10 cellular contexts compared by ENCODE assay signal in genomic region chr2:233059547-233059796, GRCh38. TPM values are rescaled to one million over a fixed set of nuclear protein-coding genes. Genes with fewer than 3 reads are reported as not detected.
DNase-seq lines count a peak whose midpoint lies in the region; ATAC-seq and TF ChIP-seq lines count a peak whose summit lies in the region.
"Had no signal": no experiment of that assay in that cellular context is flagged by ENCODE, and none has a peak within 500 bp of the region (broad histone marks: within the 10 kb centered on the region; RNA-seq: fewer than 3 reads in every experiment).

No MANE protein-coding gene starts in this region.

- peak overlapping the region; percentile 50 to 90 (median 74) for H3K27ac ChIP-seq in right lobe of liver
- H3K27ac ChIP-seq in upper lobe of right lung = peak overlapping the region; percentile 89

- no peaks in the 10 kb centered on the region for H3K27me3 ChIP-seq in right lobe of liver
- H3K27me3 ChIP-seq in upper lobe of right lung = no peaks in the 10 kb centered on the region
- H3K27me3 ChIP-seq: MG63 had no signal

- peak overlapping the region; percentile 95 for H3K27ac Mint-ChIP-seq in activated naive CD4-positive, alpha-beta T cell treated with anti-CD3 and anti-CD28 coated beads, Interleukin-2, amount 50 U/mL, for 24 hours
- H3K27ac Mint-ChIP-seq in activated CD8-positive, alpha-beta T cell treated with anti-CD3 and anti-CD28 coated beads for 36 hours = peak overlapping the region; percentile 97

- POLR2A ChIA-PET in activated CD8-positive, alpha-beta T cell treated with anti-CD3 and anti-CD28 coated beads for 36 hours (lab: Charles Lee) = interaction anchor here (0.7 to 6.7 kb wide), 12 partner anchors 11 to 363 kb away, joined by 3 to 119 read pairs (median 5); partner anchors contain the start of genes ATG16L1 and GIGYF2

- no peak for ATAC-seq in activated CD8-positive, alpha-beta T cell treated with anti-CD3 and anti-CD28 coated beads for 36 hours
- ATAC-seq in right lobe of liver (no peak), upper lobe of right lung (no peak), HG02981 (IDR thresholded peaks at IDR 0.05; ENCODE audit: unreplicated experiment) (no peak)

- H3K4me3 ChIP-seq in right lobe of liver (no peak overlapping the region), upper lobe of right lung (peak overlapping the region; percentile 61)
- H3K4me3 ChIP-seq: MG63 had no signal

- H3K36me3 ChIP-seq in right lobe of liver (no peaks in the 10 kb centered on the region), upper lobe of right lung (no peaks in the 10 kb centered on the region)
- H3K36me3 ChIP-seq: MG63 had no signal

- H3K4me1 ChIP-seq in right lobe of liver (no peaks in the 10 kb centered on the region), upper lobe of right lung (peaks cover 47% of the 10 kb centered on the region)

- H3K9me3 Mint-ChIP-seq in activated naive CD4-positive, alpha-beta T cell treated with anti-CD3 and anti-CD28 coated beads, Interleukin-2, amount 50 U/mL, for 24 hours = no peaks in the 10 kb centered on the region
- no peaks in the 10 kb centered on the region for H3K9me3 Mint-ChIP-seq in activated CD8-positive, alpha-beta T cell treated with anti-CD3 and anti-CD28 coated beads for 36 hours

- H3K4me3 Mint-ChIP-seq in activated naive CD4-positive, alpha-beta T cell treated with anti-CD3 and anti-CD28 coated beads, Interleukin-2, amount 50 U/mL, for 24 hours = peak overlapping the region; percentile 94
- H3K4me3 Mint-ChIP-seq in activated CD8-positive, alpha-beta T cell treated with anti-CD3 and anti-CD28 coated beads for 36 hours = peak overlapping the region; percentile 89

- H3K4me1 Mint-ChIP-seq in activated naive CD4-positive, alpha-beta T cell treated with anti-CD3 and anti-CD28 coated beads, Interleukin-2, amount 50 U/mL, for 24 hours = peaks cover 41% of the 10 kb centered on the region
- peaks cover 30% of the 10 kb centered on the region for H3K4me1 Mint-ChIP-seq in activated CD8-positive, alpha-beta T cell treated with anti-CD3 and anti-CD28 coated beads for 36 hours (ENCODE audit: low read depth)

- no peak for TF ChIP-seq POLR2A in right lobe of liver (IDR thresholded peaks at IDR 0.05)

- no CpG with 5 or more reads among the region's 7 CpGs for WGBS in right lobe of liver (ENCODE audit: insufficient coverage, low coverage, low lambda C conversion rate, missing lambda C conversion rate)

- H3K36me3 Mint-ChIP-seq in activated naive CD4-positive, alpha-beta T cell treated with anti-CD3 and anti-CD28 coated beads, Interleukin-2, amount 50 U/mL, for 24 hours = peaks cover under 1% of the 10 kb centered on the region
- no peaks in the 10 kb centered on the region for H3K36me3 Mint-ChIP-seq in activated CD8-positive, alpha-beta T cell treated with anti-CD3 and anti-CD28 coated beads for 36 hours (ENCODE audit: low read depth)

- DNase-seq in activated naive CD4-positive, alpha-beta T cell (lab: John Stamatoyannopoulos, UW) = no peak
- DNase-seq in activated CD8-positive, alpha-beta T cell treated with anti-CD3 and anti-CD28 coated beads for 36 hours = no peak
- DNase-seq in right lobe of liver (no peak), upper lobe of right lung (no peak), DMS 273 (lab: John Stamatoyannopoulos, UW; ENCODE audit: unreplicated experiment) (no peak), DMS79 treated with DMSO at 0.1 percent for 48 hours (lab: John Stamatoyannopoulos, UW) (no peak)
- DNase-seq: MG63 had no signal

- TF ChIP-seq CTCF in activated CD8-positive, alpha-beta T cell treated with anti-CD3 and anti-CD28 coated beads for 36 hours (IDR thresholded peaks at IDR 0.05) = no peak
- TF ChIP-seq CTCF in right lobe of liver (IDR thresholded peaks at IDR 0.05) = no peak
- TF ChIP-seq CTCF in upper lobe of right lung (IDR thresholded peaks at IDR 0.05) = no peak

- intact Hi-C loops in activated CD8-positive, alpha-beta T cell treated with anti-CD3 and anti-CD28 coated beads for 36 hours (cut with micrococcal nuclease) = loop anchor here (10.0 kb wide), 1 partner anchor 205 kb away; no protein-coding TSS in a partner anchor
- intact Hi-C loops in right lobe of liver (cut with DNase I) (no loop called here), upper lobe of right lung (cut with DNase I) (no loop called here)

- no peaks in the 10 kb centered on the region for H3K27me3 Mint-ChIP-seq in activated naive CD4-positive, alpha-beta T cell treated with anti-CD3 and anti-CD28 coated beads, Interleukin-2, amount 50 U/mL, for 24 hours
- H3K27me3 Mint-ChIP-seq in activated CD8-positive, alpha-beta T cell treated with anti-CD3 and anti-CD28 coated beads for 36 hours = no peaks in the 10 kb centered on the region

- CTCF ChIA-PET in activated CD8-positive, alpha-beta T cell treated with anti-CD3 and anti-CD28 coated beads for 36 hours (lab: Charles Lee) = interaction anchor here (0.6 to 3.8 kb wide), 8 partner anchors 10 to 462 kb away, joined by 3 to 24 read pairs (median 15); partner anchors contain the start of gene ATG16L1

- H3K9me3 ChIP-seq in right lobe of liver = no peaks in the 10 kb centered on the region
- no peaks in the 10 kb centered on the region for H3K9me3 ChIP-seq in upper lobe of right lung
- H3K9me3 ChIP-seq: MG63 had no signal

RNA-seq across cellular contexts. Expression of gene INPP5D, which starts 0.7 kb away (rescaled TPM):
- 10 to 100 TPM; 38.6 to 40.2 TPM for total RNA-seq in activated CD8-positive, alpha-beta T cell treated with anti-CD3 and anti-CD28 coated beads for 36 hours
- total RNA-seq in right lobe of liver (1 to 10 TPM; 3.5 to 8.1 (median 5.5) TPM), upper lobe of right lung (33.3 TPM)

RNA-seq across cellular contexts. Expression of gene NEU2, which starts 27.0 kb away (rescaled TPM):
- total RNA-seq in activated CD8-positive, alpha-beta T cell treated with anti-CD3 and anti-CD28 coated beads for 36 hours = not detected
- not detected for total RNA-seq in right lobe of liver
- not detected for total RNA-seq in upper lobe of right lung
- total RNA-seq: epithelial cell of proximal tubule had no signal

RNA-seq across cellular contexts. Expression of gene NGEF, which starts 46.4 kb away (rescaled TPM):
- under 1 TPM in 1 of 2 experiments, not detected in 1; 0.63 TPM for total RNA-seq in activated CD8-positive, alpha-beta T cell treated with anti-CD3 and anti-CD28 coated beads for 36 hours
- total RNA-seq in right lobe of liver (10 to 100 TPM; 16.4 to 20.9 (median 20.2) TPM), upper lobe of right lung (not detected)

Comparison
In these comparisons a context has a peak if more than half of its experiments do, and no peak if none do; other contexts are left out.
1. RNA of gene NGEF, which starts 46.4 kb away (total RNA-seq): 16.4 to 20.9 TPM in right lobe of liver; 0.63 TPM in activated CD8-positive, alpha-beta T cell treated with anti-CD3 and anti-CD28 coated beads for 36 hours and not detected in upper lobe of right lung (single experiment); every median in the first group is over 10 times any median in the second.